ENCODE assay signal across 1 cellular context in the genomic region with DNA sequence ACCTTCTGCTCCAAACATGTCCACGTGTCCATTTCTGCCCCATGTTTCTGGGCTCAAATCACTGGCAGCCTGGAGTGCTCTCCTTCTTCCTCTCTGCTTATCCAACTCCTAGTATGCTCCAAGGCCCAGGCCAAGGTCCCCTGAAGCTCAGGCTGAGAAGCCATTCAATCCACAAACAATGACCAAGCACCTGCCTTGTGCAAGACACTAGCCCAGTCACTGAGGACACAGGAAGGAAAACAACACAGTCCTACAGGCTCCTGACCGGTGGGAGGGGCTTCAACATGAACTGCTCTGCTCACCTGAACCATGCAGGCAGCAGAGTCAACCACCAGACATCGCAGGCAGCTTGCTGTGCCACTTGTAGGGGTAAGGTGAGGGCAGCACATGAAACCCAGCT.
TF ChIP-seq lines count a peak whose summit lies in the region.

No MANE protein-coding gene starts in this region.

TF ChIP-seq in HepG2, 621 proteins besides CTCF, POLR2A, EP300 and RAD21 (continues in another document):
- no peak for TF ChIP-seq ZBTB39 (CRISPR knock-in tag; IDR thresholded peaks at IDR 0.05)
- TF ChIP-seq GATA4 (IDR thresholded peaks at IDR 0.05; ENCODE audit: borderline replicate concordance, low read depth): no peak
- TF ChIP-seq, protein P1, sequence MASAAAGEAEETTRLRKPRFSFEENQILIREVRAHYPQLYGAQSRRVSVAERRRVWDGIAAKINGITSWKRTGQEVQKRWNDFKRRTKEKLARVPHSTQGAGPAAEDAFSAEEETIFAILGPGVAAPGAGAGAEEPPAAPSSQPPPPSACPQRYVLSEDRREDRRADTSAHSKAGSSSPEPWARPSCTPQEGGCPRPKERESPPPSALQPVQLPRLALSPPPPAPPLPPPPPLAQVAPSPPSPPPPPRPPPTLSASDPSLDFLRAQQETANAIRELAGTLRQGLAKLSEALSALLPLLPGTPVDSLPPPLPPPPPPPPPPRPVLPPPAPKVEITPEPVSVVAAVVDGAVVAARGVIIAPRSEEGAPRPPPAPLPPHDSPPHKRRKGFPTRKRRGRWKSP (CRISPR knock-in tag; IDR thresholded peaks at IDR 0.05): no peak
- no peak for TF ChIP-seq GABPA (IDR thresholded peaks at IDR 0.05; ENCODE audit: low read depth, low read length)
- peak; percentile 77 for TF ChIP-seq GABPA (CRISPR knock-in tag; IDR thresholded peaks at IDR 0.05; ENCODE audit: low read depth)
- TF ChIP-seq ZNF362 (CRISPR knock-in tag; IDR thresholded peaks at IDR 0.05; ENCODE audit: borderline replicate concordance): no peak
- TF ChIP-seq KAT8 (CRISPR knock-in tag; IDR thresholded peaks at IDR 0.05): 0 out of 2 replicates have a peak, but pooled peaks have one; percentile 38
- TF ChIP-seq THAP11 (CRISPR knock-in tag; IDR thresholded peaks at IDR 0.05): 0 out of 2 replicates have a peak, but pooled peaks have one; percentile 21
- TF ChIP-seq ZNF746 (CRISPR knock-in tag; IDR thresholded peaks at IDR 0.05): no peak
- no peak for TF ChIP-seq ZNF572 (CRISPR knock-in tag; IDR thresholded peaks at IDR 0.05)
- no peak; the same call in 1 of the 2 replicates for TF ChIP-seq CBX5 (CRISPR knock-in tag; IDR thresholded peaks at IDR 0.05; ENCODE audit: borderline replicate concordance)
- TF ChIP-seq TEAD3 (CRISPR knock-in tag; optimal IDR thresholded peaks at IDR 0.05; ENCODE audit: borderline replicate concordance): no peak
- TF ChIP-seq CEBPG (CRISPR knock-in tag; IDR thresholded peaks at IDR 0.05): peak; percentile 51
- no peak for TF ChIP-seq ATF1 (CRISPR knock-in tag; IDR thresholded peaks at IDR 0.05)
- TF ChIP-seq ZNF784 (CRISPR knock-in tag; IDR thresholded peaks at IDR 0.05; ENCODE audit: borderline replicate concordance): no peak
- no peak for TF ChIP-seq FOXP1 (IDR thresholded peaks at IDR 0.05)
- TF ChIP-seq FOXP1 (CRISPR knock-in tag; IDR thresholded peaks at IDR 0.05): no peak
- no peak for TF ChIP-seq RFX5 (IDR thresholded peaks at IDR 0.05; ENCODE audit: low read depth, low read length)
- peak; percentile 64; the same call in 1 of the 2 replicates for TF ChIP-seq SOX5 (CRISPR knock-in tag; IDR thresholded peaks at IDR 0.05; ENCODE audit: borderline replicate concordance)
- TF ChIP-seq ZNF562 (CRISPR knock-in tag; IDR thresholded peaks at IDR 0.05; ENCODE audit: borderline replicate concordance): no peak
- TF ChIP-seq SIN3B (IDR thresholded peaks at IDR 0.05; ENCODE audit: low read length): no peak
- TF ChIP-seq CENPT (CRISPR knock-in tag; IDR thresholded peaks at IDR 0.05; ENCODE audit: low read depth): no peak
- TF ChIP-seq RXRA (CRISPR knock-in tag; IDR thresholded peaks at IDR 0.05): 0 out of 2 replicates have a peak, but pooled peaks have one; percentile 18
- TF ChIP-seq, protein P2, sequence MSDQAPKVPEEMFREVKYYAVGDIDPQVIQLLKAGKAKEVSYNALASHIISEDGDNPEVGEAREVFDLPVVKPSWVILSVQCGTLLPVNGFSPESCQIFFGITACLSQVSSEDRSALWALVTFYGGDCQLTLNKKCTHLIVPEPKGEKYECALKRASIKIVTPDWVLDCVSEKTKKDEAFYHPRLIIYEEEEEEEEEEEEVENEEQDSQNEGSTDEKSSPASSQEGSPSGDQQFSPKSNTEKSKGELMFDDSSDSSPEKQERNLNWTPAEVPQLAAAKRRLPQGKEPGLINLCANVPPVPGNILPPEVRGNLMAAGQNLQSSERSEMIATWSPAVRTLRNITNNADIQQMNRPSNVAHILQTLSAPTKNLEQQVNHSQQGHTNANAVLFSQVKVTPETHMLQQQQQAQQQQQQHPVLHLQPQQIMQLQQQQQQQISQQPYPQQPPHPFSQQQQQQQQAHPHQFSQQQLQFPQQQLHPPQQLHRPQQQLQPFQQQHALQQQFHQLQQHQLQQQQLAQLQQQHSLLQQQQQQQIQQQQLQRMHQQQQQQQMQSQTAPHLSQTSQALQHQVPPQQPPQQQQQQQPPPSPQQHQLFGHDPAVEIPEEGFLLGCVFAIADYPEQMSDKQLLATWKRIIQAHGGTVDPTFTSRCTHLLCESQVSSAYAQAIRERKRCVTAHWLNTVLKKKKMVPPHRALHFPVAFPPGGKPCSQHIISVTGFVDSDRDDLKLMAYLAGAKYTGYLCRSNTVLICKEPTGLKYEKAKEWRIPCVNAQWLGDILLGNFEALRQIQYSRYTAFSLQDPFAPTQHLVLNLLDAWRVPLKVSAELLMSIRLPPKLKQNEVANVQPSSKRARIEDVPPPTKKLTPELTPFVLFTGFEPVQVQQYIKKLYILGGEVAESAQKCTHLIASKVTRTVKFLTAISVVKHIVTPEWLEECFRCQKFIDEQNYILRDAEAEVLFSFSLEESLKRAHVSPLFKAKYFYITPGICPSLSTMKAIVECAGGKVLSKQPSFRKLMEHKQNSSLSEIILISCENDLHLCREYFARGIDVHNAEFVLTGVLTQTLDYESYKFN (CRISPR knock-in tag; conservative IDR thresholded peaks at IDR 0.05): no peak
- TF ChIP-seq ELF4 (CRISPR knock-in tag; IDR thresholded peaks at IDR 0.05; ENCODE audit: borderline replicate concordance): no peak
- no peak for TF ChIP-seq ZNF326 (CRISPR knock-in tag; IDR thresholded peaks at IDR 0.05; ENCODE audit: borderline replicate concordance)
- no peak for TF ChIP-seq ZNF34 (CRISPR knock-in tag; IDR thresholded peaks at IDR 0.05; ENCODE audit: borderline replicate concordance)
- TF ChIP-seq SOX13 (IDR thresholded peaks at IDR 0.05): no peak
- peak in 1 of 2 experiments; percentile 53; a peak in 1 of 4 replicates for TF ChIP-seq SOX13 (CRISPR knock-in tag; conservative IDR thresholded peaks at IDR 0.05 in 1 of 2, IDR thresholded peaks at IDR 0.05 in 1 of 2)
- TF ChIP-seq, protein P3, sequence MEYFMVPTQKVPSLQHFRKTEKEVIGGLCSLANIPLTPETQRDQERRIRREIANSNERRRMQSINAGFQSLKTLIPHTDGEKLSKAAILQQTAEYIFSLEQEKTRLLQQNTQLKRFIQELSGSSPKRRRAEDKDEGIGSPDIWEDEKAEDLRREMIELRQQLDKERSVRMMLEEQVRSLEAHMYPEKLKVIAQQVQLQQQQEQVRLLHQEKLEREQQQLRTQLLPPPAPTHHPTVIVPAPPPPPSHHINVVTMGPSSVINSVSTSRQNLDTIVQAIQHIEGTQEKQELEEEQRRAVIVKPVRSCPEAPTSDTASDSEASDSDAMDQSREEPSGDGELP (IDR thresholded peaks at IDR 0.05; ENCODE audit: borderline replicate concordance, low read depth): no peak
- TF ChIP-seq GABPB1 (CRISPR knock-in tag; IDR thresholded peaks at IDR 0.05): peak; percentile 75
- TF ChIP-seq HNRNPLL (IDR thresholded peaks at IDR 0.05; ENCODE audit: low read depth, low read length, poor library complexity, severe bottlenecking): no peak
- no peak for TF ChIP-seq KMT2B (CRISPR knock-in tag; IDR thresholded peaks at IDR 0.05)
- peak; percentile 60 for TF ChIP-seq FOSL2 (CRISPR knock-in tag; IDR thresholded peaks at IDR 0.05)
- no peak for TF ChIP-seq NFE2L1 (CRISPR knock-in tag; IDR thresholded peaks at IDR 0.05; ENCODE audit: borderline replicate concordance)
- TF ChIP-seq PAWR (CRISPR knock-in tag; IDR thresholded peaks at IDR 0.05; ENCODE audit: borderline replicate concordance): no peak
- no peak for TF ChIP-seq PHF5A (CRISPR knock-in tag; IDR thresholded peaks at IDR 0.05; ENCODE audit: low read depth, unreplicated experiment)
- TF ChIP-seq, protein P4, sequence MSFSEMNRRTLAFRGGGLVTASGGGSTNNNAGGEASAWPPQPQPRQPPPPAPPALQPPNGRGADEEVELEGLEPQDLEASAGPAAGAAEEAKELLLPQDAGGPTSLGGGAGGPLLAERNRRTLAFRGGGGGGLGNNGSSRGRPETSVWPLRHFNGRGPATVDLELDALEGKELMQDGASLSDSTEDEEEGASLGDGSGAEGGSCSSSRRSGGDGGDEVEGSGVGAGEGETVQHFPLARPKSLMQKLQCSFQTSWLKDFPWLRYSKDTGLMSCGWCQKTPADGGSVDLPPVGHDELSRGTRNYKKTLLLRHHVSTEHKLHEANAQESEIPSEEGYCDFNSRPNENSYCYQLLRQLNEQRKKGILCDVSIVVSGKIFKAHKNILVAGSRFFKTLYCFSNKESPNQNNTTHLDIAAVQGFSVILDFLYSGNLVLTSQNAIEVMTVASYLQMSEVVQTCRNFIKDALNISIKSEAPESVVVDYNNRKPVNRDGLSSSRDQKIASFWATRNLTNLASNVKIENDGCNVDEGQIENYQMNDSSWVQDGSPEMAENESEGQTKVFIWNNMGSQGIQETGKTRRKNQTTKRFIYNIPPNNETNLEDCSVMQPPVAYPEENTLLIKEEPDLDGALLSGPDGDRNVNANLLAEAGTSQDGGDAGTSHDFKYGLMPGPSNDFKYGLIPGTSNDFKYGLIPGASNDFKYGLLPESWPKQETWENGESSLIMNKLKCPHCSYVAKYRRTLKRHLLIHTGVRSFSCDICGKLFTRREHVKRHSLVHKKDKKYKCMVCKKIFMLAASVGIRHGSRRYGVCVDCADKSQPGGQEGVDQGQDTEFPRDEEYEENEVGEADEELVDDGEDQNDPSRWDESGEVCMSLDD (CRISPR knock-in tag; IDR thresholded peaks at IDR 0.05; ENCODE audit: borderline replicate concordance): no peak
- no peak for TF ChIP-seq CSRNP1 (CRISPR knock-in tag; IDR thresholded peaks at IDR 0.05)
- TF ChIP-seq ZNF749 (CRISPR knock-in tag; IDR thresholded peaks at IDR 0.05; ENCODE audit: borderline replicate concordance): no peak
- no peak for TF ChIP-seq FOXO1 (CRISPR knock-in tag; IDR thresholded peaks at IDR 0.05)
- TF ChIP-seq SAP130 (CRISPR knock-in tag; IDR thresholded peaks at IDR 0.05; ENCODE audit: low read depth): 0 out of 2 replicates have a peak, but pooled peaks have one; percentile 13
- TF ChIP-seq RNF2 (conservative IDR thresholded peaks at IDR 0.05; ENCODE audit: low read depth): no peak
- TF ChIP-seq, protein P5, sequence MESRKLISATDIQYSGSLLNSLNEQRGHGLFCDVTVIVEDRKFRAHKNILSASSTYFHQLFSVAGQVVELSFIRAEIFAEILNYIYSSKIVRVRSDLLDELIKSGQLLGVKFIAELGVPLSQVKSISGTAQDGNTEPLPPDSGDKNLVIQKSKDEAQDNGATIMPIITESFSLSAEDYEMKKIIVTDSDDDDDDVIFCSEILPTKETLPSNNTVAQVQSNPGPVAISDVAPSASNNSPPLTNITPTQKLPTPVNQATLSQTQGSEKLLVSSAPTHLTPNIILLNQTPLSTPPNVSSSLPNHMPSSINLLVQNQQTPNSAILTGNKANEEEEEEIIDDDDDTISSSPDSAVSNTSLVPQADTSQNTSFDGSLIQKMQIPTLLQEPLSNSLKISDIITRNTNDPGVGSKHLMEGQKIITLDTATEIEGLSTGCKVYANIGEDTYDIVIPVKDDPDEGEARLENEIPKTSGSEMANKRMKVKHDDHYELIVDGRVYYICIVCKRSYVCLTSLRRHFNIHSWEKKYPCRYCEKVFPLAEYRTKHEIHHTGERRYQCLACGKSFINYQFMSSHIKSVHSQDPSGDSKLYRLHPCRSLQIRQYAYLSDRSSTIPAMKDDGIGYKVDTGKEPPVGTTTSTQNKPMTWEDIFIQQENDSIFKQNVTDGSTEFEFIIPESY (CRISPR knock-in tag; IDR thresholded peaks at IDR 0.05): no peak
